Comparison of ENCODE assay signal across 1 cellular context in genomic region chr17:66938656-66939055, GRCh38.
TF ChIP-seq lines count a peak whose summit lies in the region.

No MANE protein-coding gene starts in this region.

TF ChIP-seq in IMR-90, 13 proteins besides CTCF, POLR2A, EP300 and RAD21 (continued from another document):
- TF ChIP-seq USF2 (IDR thresholded peaks at IDR 0.05; ENCODE audit: low read depth, low read length): no peak
- TF ChIP-seq BHLHE40 (IDR thresholded peaks at IDR 0.05; ENCODE audit: low read depth, low read length): no peak
- TF ChIP-seq SMC3 (IDR thresholded peaks at IDR 0.05; ENCODE audit: low read depth, low read length): no peak
- TF ChIP-seq MAFK (IDR thresholded peaks at IDR 0.05; ENCODE audit: low read depth, low read length): no peak
- no peak for TF ChIP-seq RFX5 (IDR thresholded peaks at IDR 0.05; ENCODE audit: low read depth, low read length)
- no peak for TF ChIP-seq RCOR1 (IDR thresholded peaks at IDR 0.05; ENCODE audit: insufficient replicate concordance, low read length)
- TF ChIP-seq FOS (IDR thresholded peaks at IDR 0.05; ENCODE audit: low read depth, low read length): no peak
- TF ChIP-seq MXI1 (IDR thresholded peaks at IDR 0.05; ENCODE audit: borderline replicate concordance, low read depth, low read length): no peak
- TF ChIP-seq NFE2L2 (IDR thresholded peaks at IDR 0.05; ENCODE audit: low read depth, low read length): no peak
- no peak for TF ChIP-seq CHD1 (IDR thresholded peaks at IDR 0.05; ENCODE audit: low read depth, low read length)
TF ChIP-seq in IMR-90: peak in this region for 0.
